Comparison of ENCODE assay signal across 8 cellular contexts in genomic region chr14:20455355-20456300, GRCh38. TPM values are rescaled to one million over a fixed set of nuclear protein-coding genes. Genes with fewer than 3 reads are reported as not detected.
DNase-seq lines count a peak whose midpoint lies in the region; ATAC-seq, FAIRE-seq and TF ChIP-seq lines count a peak whose summit lies in the region.

No MANE protein-coding gene starts in this region.

- H3K27ac ChIP-seq in GM12878 (ENCODE audit: control insufficient read depth, insufficient read depth) (peak overlapping the region; percentile 98), testis (peak overlapping the region; percentile 84 to 91)

- H3K4me2 ChIP-seq in GM12878 (ENCODE audit: control insufficient read depth, insufficient read depth): peak overlapping the region; percentile 43

- TSS peak; percentile 93 for BruUV-seq in GM12878 (replicated peaks; lab: Mats Ljungman, UMichigan)

- no peaks in the 10 kb centered on the region for H3K9me3 Mint-ChIP-seq in osteocyte (ENCODE audit: unreplicated experiment)

- SMC1A ChIA-PET in GM12878 (lab: Charles Lee; ENCODE audit: uncharacterized antibody, unreplicated experiment): interaction anchor here (0.9 to 3.0 kb wide), 13 partner anchors 17 to 128 kb away, joined by 3 to 27 read pairs (median 5); partner anchors contain the start of genes CCNB1IP1, PARP2 and TEP1

- RAD21 ChIA-PET in GM12878 (lab: Charles Lee; ENCODE audit: unreplicated experiment): interaction anchor here (0.6 to 2.9 kb wide), 10 partner anchors 14 to 1056 kb away, joined by 3 to 17 read pairs (median 4); partner anchors contain the start of genes PARP2, PNP and TEP1

- ATAC-seq in HG02870 (IDR thresholded peaks at IDR 0.05; ENCODE audit: unreplicated experiment) (peak; percentile 56), GM12878 (peak; percentile 80)

- peaks cover 51% of the 10 kb centered on the region for H3K79me2 ChIP-seq in GM12878 (ENCODE audit: control insufficient read depth, insufficient read depth, low read length)

- TF ChIP-seq CTCF in GM13977 (IDR thresholded peaks at IDR 0.05; ENCODE audit: extremely low read depth, insufficient read depth, missing control alignments): no peak
- no peak for TF ChIP-seq CTCF in GM12878 (IDR thresholded peaks at IDR 0.05 in 2 of 3, conservative IDR thresholded peaks at IDR 0.05 in 1 of 3; ENCODE audit: control insufficient read depth in 2 of 3, extremely low read depth in 1 of 3, insufficient read depth in 1 of 3, low read depth in 3 of 3, low read length in 3 of 3)
- TF ChIP-seq CTCF in testis (IDR thresholded peaks at IDR 0.05): no peak
- no peak for TF ChIP-seq CTCF in osteocyte (IDR thresholded peaks at IDR 0.05)

- peaks cover 37% of the 10 kb centered on the region for H3K36me3 Mint-ChIP-seq in osteocyte (ENCODE audit: unreplicated experiment)

- H3K27ac Mint-ChIP-seq in osteocyte (ENCODE audit: unreplicated experiment): no peak overlapping the region

- no peak for TF ChIP-seq EP300 in GM12878 (IDR thresholded peaks at IDR 0.05; ENCODE audit: borderline replicate concordance in 1 of 2, control insufficient read depth in 1 of 2, low read depth in 2 of 2, low read length in 2 of 2)

- H3K9me3 ChIP-seq in GM12878 (replicated peaks; ENCODE audit: control insufficient read depth, insufficient read depth, low read length): no peaks in the 10 kb centered on the region
- H3K9me3 ChIP-seq in testis: no peaks in the 10 kb centered on the region

- DNase-seq in AML-193 (lab: John Stamatoyannopoulos, UW): peak; percentile 75 to 84
- DNase-seq in GM13977 (ENCODE audit: low spot score): peak; percentile 68
- DNase-seq in NCI-H226: peak; percentile 81
- DNase-seq in GM12878 (ENCODE audit: low read depth, low spot score): no peak
- DNase-seq in kidney glomerular epithelial cell (lab: John Stamatoyannopoulos, UW): peak; percentile 98
- no peak for DNase-seq in testis
- no peak for DNase-seq in osteocyte (ENCODE audit: extremely low spot score, unreplicated experiment)

- no peaks in the 10 kb centered on the region for H4K20me1 ChIP-seq in GM12878 (ENCODE audit: control insufficient read depth, insufficient read depth)

- H3K27me3 ChIP-seq in GM12878 (replicated peaks in 1 of 2; ENCODE audit: control insufficient read depth in 2 of 2, insufficient read depth in 2 of 2, low read length in 1 of 2) (no peaks in the 10 kb centered on the region), testis (no peaks in the 10 kb centered on the region)

- H2AFZ ChIP-seq in GM12878 (ENCODE audit: control insufficient read depth, low read depth, low read length): peak overlapping the region; percentile 84

- peak; percentile 1; the same call in 1 of the 2 replicates for TF ChIP-seq POLR2A in GM12878 (IDR thresholded peaks at IDR 0.05; ENCODE audit: low read depth, low read length)
- TF ChIP-seq POLR2A in testis (IDR thresholded peaks at IDR 0.05): no peak

- H3K27me3 Mint-ChIP-seq in osteocyte (ENCODE audit: unreplicated experiment): no peaks in the 10 kb centered on the region

- POLR2A ChIA-PET in GM12878 (lab: Charles Lee): interaction anchor here (0.6 to 2.7 kb wide), 12 partner anchors 9 to 123 kb away, joined by 3 to 27 read pairs (median 5); partner anchors contain the start of genes CCNB1IP1, PARP2 and TEP1

- TF ChIP-seq RAD21 in GM12878 (IDR thresholded peaks at IDR 0.05; ENCODE audit: insufficient read depth, low read depth, low read length): no peak

- under 1% methylated on average over 38 of the region's 39 CpGs for WGBS in GM12878 (ENCODE audit: insufficient coverage, insufficient replicate concordance, low lambda C conversion rate, missing lambda C conversion rate)
- 1% methylated on average over 38 to 39 of the region's 39 CpGs for WGBS in testis, 2 donors

- H3K4me1 ChIP-seq in GM12878 (ENCODE audit: control insufficient read depth, insufficient read depth, low read length) (peaks cover 6% of the 10 kb centered on the region), testis (peaks cover 22% of the 10 kb centered on the region)

- peak overlapping the region; percentile 84 for H3K9ac ChIP-seq in GM12878 (ENCODE audit: control insufficient read depth, insufficient read depth, low read length)

- H3K4me3 ChIP-seq in GM12878 (peak overlapping the region; percentile 83), testis (peak overlapping the region; percentile 69 to 89)

- no peak overlapping the region for H3K4me3 Mint-ChIP-seq in osteocyte (ENCODE audit: unreplicated experiment)

- H3K36me3 ChIP-seq in GM12878 (ENCODE audit: control insufficient read depth in 2 of 2, insufficient read depth in 2 of 2, low read length in 1 of 2): peaks cover 12 to 39% of the 10 kb centered on the region in 2 experiments
- H3K36me3 ChIP-seq in testis (ENCODE audit: low read depth, missing control alignments): no peaks in the 10 kb centered on the region

- peak; percentile 38 for FAIRE-seq in GM12878 (lab: Jason Lieb, UNC)

- in situ Hi-C loops in GM13977 (cut with MboI; ENCODE audit: low pct_unique_long_range_greater_than_20kb, low sequenced_read_pairs, unreplicated experiment) (no loop called here), GM12878 (cut with MboI) (no loop called here)

- H3K4me1 Mint-ChIP-seq in osteocyte (ENCODE audit: unreplicated experiment): peaks cover 19% of the 10 kb centered on the region

- CTCF ChIA-PET in GM12878 (lab: Yijun Ruan, JAX): interaction anchor here (0.7 to 4.7 kb wide), 9 partner anchors 14 to 219 kb away, joined by 3 to 48 read pairs (median 4); partner anchors contain the start of genes CCNB1IP1 and TEP1

- intact Hi-C loops in GM12878 (cut with micrococcal nuclease; ENCODE audit: unreplicated experiment): loop anchor here (1.0 to 2.0 kb wide), 3 partner anchors 27 to 112 kb away; partner anchors contain the start of genes PARP2 and TEP1
- intact Hi-C loops in testis (cut with DNase I; ENCODE audit: low total_unique reads): loop anchor here (10.0 kb wide), 1 partner anchor 111 kb away; the partner anchor contains the start of gene PARP2

RNA-seq across cellular contexts. Expression of gene APEX1, which starts 0.6 kb away (rescaled TPM):
- total RNA-seq in GM12878 (2013; cell fraction: nucleolus; rRNA removed): 11.9 and 13.2 TPM in 2 replicates
- total RNA-seq in GM12878 (2014; rRNA removed) (267 and 279 TPM in 2 replicates), GM12878 (2014; rRNA removed; fragmentation: Illumina TruSeq; extraction: Trizol) (107 and 115 TPM in 2 replicates), GM12878 (2021) (262 and 271 TPM in 2 replicates), testis (10 to 100 TPM; 56.7 to 76.2 TPM), osteocyte (232 and 241 TPM in 2 replicates)
- polyA plus RNA-seq in GM12878 (2011; ENCODE audit: low read depth): 189 TPM
- polyA plus RNA-seq in GM12878 (2011; rRNA removed) (226 and 308 TPM in 2 replicates), GM12878 (2014; fragmentation: Illumina TruSeq; extraction: Trizol) (407 and 465 TPM in 2 replicates), GM12878 (2014; fragmentation: Nextera tagmentation; extraction: Ambion mirVana) (100 to 1,000 TPM; 299 to 320 TPM), GM12878 (2014; rRNA removed) (278 and 300 TPM in 2 replicates), GM12878 (2016; fragmentation: Nextera tagmentation; extraction: Ambion mirVana) (100 to 1,000 TPM; 298 to 319 TPM), testis (ENCODE audit: insufficient read depth, low read depth, low replicate concordance) (67.8 TPM)
- polyA plus RNA-seq in GM12878 (2011; cell fraction: cytosol; rRNA removed): 367 and 441 TPM in 2 replicates
- 186 and 211 TPM in 2 replicates for polyA plus RNA-seq in GM12878 (2011; cell fraction: nucleus; rRNA removed)
- 204 and 235 TPM in 2 replicates for polyA plus RNA-seq in GM12878 (2012)
- 253 and 255 TPM in 2 replicates for polyA minus RNA-seq in GM12878 (2011; rRNA and poly(A)+ RNA removed)
- 57.3 and 60.1 TPM in 2 replicates for polyA minus RNA-seq in GM12878 (2011; cell fraction: cytosol; rRNA and poly(A)+ RNA removed)
- polyA minus RNA-seq in GM12878 (2011; cell fraction: nucleus; rRNA and poly(A)+ RNA removed): 28.0 and 43.7 TPM in 2 replicates

RNA-seq across cellular contexts. Expression of gene OSGEP, which starts 1.0 kb away (rescaled TPM):
- 81.7 and 83.0 TPM in 2 replicates for total RNA-seq in GM12878 (2013; cell fraction: nucleolus; rRNA removed)
- 67.1 and 78.1 TPM in 2 replicates for total RNA-seq in GM12878 (2014; rRNA removed)
- 47.9 and 49.2 TPM in 2 replicates for total RNA-seq in GM12878 (2014; rRNA removed; fragmentation: Illumina TruSeq; extraction: Trizol)
- 46.8 and 47.8 TPM in 2 replicates for total RNA-seq in GM12878 (2021)
- 33.7 TPM for polyA plus RNA-seq in GM12878 (2011; ENCODE audit: low read depth)
- polyA plus RNA-seq in GM12878 (2011; rRNA removed): 49.6 and 56.2 TPM in 2 replicates
- 68.4 and 87.0 TPM in 2 replicates for polyA plus RNA-seq in GM12878 (2011; cell fraction: cytosol; rRNA removed)
- polyA plus RNA-seq in GM12878 (2011; cell fraction: nucleus; rRNA removed): 128 and 138 TPM in 2 replicates
- 31.3 and 37.9 TPM in 2 replicates for polyA plus RNA-seq in GM12878 (2012)
- 49.4 and 57.1 TPM in 2 replicates for polyA plus RNA-seq in GM12878 (2014; fragmentation: Illumina TruSeq; extraction: Trizol)
- 10 to 100 TPM; 48.9 to 49.4 TPM for polyA plus RNA-seq in GM12878 (2014; fragmentation: Nextera tagmentation; extraction: Ambion mirVana)
- polyA plus RNA-seq in GM12878 (2014; rRNA removed): 85.6 and 88.8 TPM in 2 replicates
- polyA plus RNA-seq in GM12878 (2016; fragmentation: Nextera tagmentation; extraction: Ambion mirVana): 10 to 100 TPM; 76.9 to 88.9 TPM
- 71.2 and 76.9 TPM in 2 replicates for polyA minus RNA-seq in GM12878 (2011; rRNA and poly(A)+ RNA removed)
- 15.9 and 16.4 TPM in 2 replicates for polyA minus RNA-seq in GM12878 (2011; cell fraction: cytosol; rRNA and poly(A)+ RNA removed)
- polyA minus RNA-seq in GM12878 (2011; cell fraction: nucleus; rRNA and poly(A)+ RNA removed): 48.0 and 88.6 TPM in 2 replicates
- total RNA-seq in testis: 10 to 100 TPM; 47.2 to 58.8 TPM
- polyA plus RNA-seq in testis (ENCODE audit: insufficient read depth, low read depth, low replicate concordance): 19.9 TPM
- total RNA-seq in osteocyte: 35.7 and 37.1 TPM in 2 replicates

RNA-seq across cellular contexts. Expression of gene PIP4P1, which starts 5.6 kb away (rescaled TPM):
- 16.5 and 18.6 TPM in 2 replicates for total RNA-seq in GM12878 (2013; cell fraction: nucleolus; rRNA removed)
- 29.3 and 29.7 TPM in 2 replicates for total RNA-seq in GM12878 (2014; rRNA removed)
- total RNA-seq in GM12878 (2014; rRNA removed; fragmentation: Illumina TruSeq; extraction: Trizol): 22.8 and 23.4 TPM in 2 replicates
- 39.0 and 41.3 TPM in 2 replicates for total RNA-seq in GM12878 (2021)
- 29.2 TPM for polyA plus RNA-seq in GM12878 (2011; ENCODE audit: low read depth)
- polyA plus RNA-seq in GM12878 (2011; rRNA removed): 26.7 and 45.7 TPM in 2 replicates
- 41.3 and 42.1 TPM in 2 replicates for polyA plus RNA-seq in GM12878 (2011; cell fraction: cytosol; rRNA removed)
- polyA plus RNA-seq in GM12878 (2011; cell fraction: nucleus; rRNA removed): 107 and 114 TPM in 2 replicates
- 30.5 and 36.8 TPM in 2 replicates for polyA plus RNA-seq in GM12878 (2012)
- polyA plus RNA-seq in GM12878 (2014; fragmentation: Illumina TruSeq; extraction: Trizol): 38.1 and 45.8 TPM in 2 replicates
- 10 to 100 TPM; 19.1 to 41.6 TPM for polyA plus RNA-seq in GM12878 (2014; fragmentation: Nextera tagmentation; extraction: Ambion mirVana)
- polyA plus RNA-seq in GM12878 (2014; rRNA removed): 44.4 and 47.4 TPM in 2 replicates
- 10 to 100 TPM; 37.7 to 43.6 TPM for polyA plus RNA-seq in GM12878 (2016; fragmentation: Nextera tagmentation; extraction: Ambion mirVana)
- polyA minus RNA-seq in GM12878 (2011; rRNA and poly(A)+ RNA removed): 34.0 and 36.5 TPM in 2 replicates
- 11.2 and 12.3 TPM in 2 replicates for polyA minus RNA-seq in GM12878 (2011; cell fraction: cytosol; rRNA and poly(A)+ RNA removed)
- 27.4 and 45.5 TPM in 2 replicates for polyA minus RNA-seq in GM12878 (2011; cell fraction: nucleus; rRNA and poly(A)+ RNA removed)
- total RNA-seq in testis: 10 to 100 TPM; 33.4 to 38.8 TPM
- 50.8 TPM for polyA plus RNA-seq in testis (ENCODE audit: insufficient read depth, low read depth, low replicate concordance)
- total RNA-seq in osteocyte: 34.9 and 36.8 TPM in 2 replicates

RNA-seq across cellular contexts. Expression of gene PNP, which starts 13.6 kb away (rescaled TPM):
- total RNA-seq in GM12878 (2013; cell fraction: nucleolus; rRNA removed): 49.6 and 54.8 TPM in 2 replicates
- total RNA-seq in GM12878 (2014; rRNA removed) (145 and 161 TPM in 2 replicates), GM12878 (2014; rRNA removed; fragmentation: Illumina TruSeq; extraction: Trizol) (185 and 198 TPM in 2 replicates), GM12878 (2021) (129 and 131 TPM in 2 replicates), testis (10 to 100 TPM; 13.6 to 21.8 TPM), osteocyte (16.0 and 17.0 TPM in 2 replicates)
- polyA plus RNA-seq in GM12878 (2011; ENCODE audit: low read depth): 57.8 TPM
- polyA plus RNA-seq in GM12878 (2011; rRNA removed) (202 and 215 TPM in 2 replicates), GM12878 (2014; fragmentation: Illumina TruSeq; extraction: Trizol) (196 and 211 TPM in 2 replicates), GM12878 (2014; fragmentation: Nextera tagmentation; extraction: Ambion mirVana) (100 to 1,000 TPM; 103 to 123 TPM), GM12878 (2014; rRNA removed) (137 and 146 TPM in 2 replicates), GM12878 (2016; fragmentation: Nextera tagmentation; extraction: Ambion mirVana) (100 to 1,000 TPM; 124 to 131 TPM), testis (ENCODE audit: insufficient read depth, low read depth, low replicate concordance) (18.9 TPM)
- 175 and 177 TPM in 2 replicates for polyA plus RNA-seq in GM12878 (2011; cell fraction: cytosol; rRNA removed)
- polyA plus RNA-seq in GM12878 (2011; cell fraction: nucleus; rRNA removed): 117 and 119 TPM in 2 replicates
- polyA plus RNA-seq in GM12878 (2012): 45.2 and 49.5 TPM in 2 replicates
- polyA minus RNA-seq in GM12878 (2011; rRNA and poly(A)+ RNA removed): 119 and 123 TPM in 2 replicates
- polyA minus RNA-seq in GM12878 (2011; cell fraction: cytosol; rRNA and poly(A)+ RNA removed): 51.5 and 61.2 TPM in 2 replicates
- 26.2 and 41.4 TPM in 2 replicates for polyA minus RNA-seq in GM12878 (2011; cell fraction: nucleus; rRNA and poly(A)+ RNA removed)

RNA-seq across cellular contexts. Expression of gene KLHL33, which starts 19.7 kb away (rescaled TPM):
- 0.07 and 0.13 TPM in 2 replicates for total RNA-seq in GM12878 (2013; cell fraction: nucleolus; rRNA removed)
- total RNA-seq in GM12878 (2014; rRNA removed) (0.11 TPM in 1 of 2 replicates, not detected in the other), GM12878 (2014; rRNA removed; fragmentation: Illumina TruSeq; extraction: Trizol) (0.05 TPM in 1 of 2 replicates, not detected in the other), GM12878 (2021) (0.08 TPM in 2 replicates), testis (1 to 10 TPM; 1.2 to 1.6 TPM), osteocyte (0.05 and 0.08 TPM in 2 replicates)
- polyA plus RNA-seq in GM12878 (2011; ENCODE audit: low read depth): not detected
- polyA plus RNA-seq in GM12878 (2011; rRNA removed) (0.01 TPM in 2 replicates), GM12878 (2014; fragmentation: Illumina TruSeq; extraction: Trizol) (not detected in 2 replicates), GM12878 (2014; fragmentation: Nextera tagmentation; extraction: Ambion mirVana) (under 1 TPM in 1 of 2 experiments, not detected in 1; 0.02 TPM), GM12878 (2014; rRNA removed) (0.04 TPM in 2 replicates), GM12878 (2016; fragmentation: Nextera tagmentation; extraction: Ambion mirVana) (under 1 TPM in 1 of 2 experiments, not detected in 1; 0.16 TPM), testis (ENCODE audit: insufficient read depth, low read depth, low replicate concordance) (0.67 TPM)
- polyA plus RNA-seq in GM12878 (2011; cell fraction: cytosol; rRNA removed): not detected in 2 replicates
- polyA plus RNA-seq in GM12878 (2011; cell fraction: nucleus; rRNA removed): not detected in 2 replicates
- 0.03 and 0.08 TPM in 2 replicates for polyA plus RNA-seq in GM12878 (2012)
- 0.15 TPM in 1 of 2 replicates, not detected in the other for polyA minus RNA-seq in GM12878 (2011; rRNA and poly(A)+ RNA removed)
- 0.21 TPM in 1 of 2 replicates, not detected in the other for polyA minus RNA-seq in GM12878 (2011; cell fraction: cytosol; rRNA and poly(A)+ RNA removed)
- polyA minus RNA-seq in GM12878 (2011; cell fraction: nucleus; rRNA and poly(A)+ RNA removed): 0.10 and 0.12 TPM in 2 replicates

Comparison
In these comparisons a context has a peak if more than half of its experiments do, and no peak if none do; other contexts are left out.
1. DNase-seq: peak in AML-193 (2 of 2), GM13977 (single experiment), NCI-H226 (single experiment) and kidney glomerular epithelial cell (single experiment); none in GM12878 (single experiment), testis (single experiment) and osteocyte (single experiment).